Comparison of ENCODE assay signal across 10 cellular contexts in genomic region chr6:105492706-105493673, GRCh38.
DNase-seq lines count a peak whose midpoint lies in the region; ATAC-seq and TF ChIP-seq lines count a peak whose summit lies in the region.
"Had no signal": no experiment of that assay in that cellular context is flagged by ENCODE, and none has a peak within 500 bp of the region (broad histone marks: within the 10 kb centered on the region; RNA-seq: fewer than 3 reads in every experiment).

No MANE protein-coding gene starts in this region.

- no peaks in the 10 kb centered on the region for H3K9me3 ChIP-seq in hepatocyte (ENCODE audit: low read depth)
- H3K9me3 ChIP-seq in naive thymus-derived CD4-positive, alpha-beta T cell (ENCODE audit: control insufficient read depth in 2 of 3, low read length in 3 of 3), result no peaks in the 10 kb centered on the region
- H3K9me3 ChIP-seq in endodermal cell (ENCODE audit: control insufficient read depth, low read length), result no peaks in the 10 kb centered on the region
- no peaks in the 10 kb centered on the region for H3K9me3 ChIP-seq in tibial nerve
- H3K9me3 ChIP-seq: left lung had no signal

- peaks cover 0 to 28% (median 0%) of the 10 kb centered on the region in 7 donors for H3K4me1 Mint-ChIP-seq in naive thymus-derived CD4-positive, alpha-beta T cell
- peaks cover 18% of the 10 kb centered on the region for H3K4me1 Mint-ChIP-seq in endodermal cell

- H3K79me2 ChIP-seq in hepatocyte, result no peaks in the 10 kb centered on the region

- no peak overlapping the region for H3K9ac ChIP-seq in endodermal cell (ENCODE audit: extremely low read depth, low read length, poor library complexity, severe bottlenecking)

- H3K27ac ChIP-seq in hepatocyte (peak overlapping the region; percentile 93), endodermal cell (ENCODE audit: low read depth, low read length) (no peak overlapping the region), tibial nerve (peak overlapping the region in 1 of 4 donors; percentile 44)
- no peak overlapping the region for H3K27ac ChIP-seq in naive thymus-derived CD4-positive, alpha-beta T cell (ENCODE audit: low read depth, low read length)
- H3K27ac ChIP-seq: left lung had no signal

- CTCF ChIA-PET in naive thymus-derived CD4-positive, alpha-beta T cell (lab: Charles Lee), result interaction anchor here (0.5 kb wide), 1 partner anchor 10 kb away, joined by 6 read pairs; no protein-coding TSS in a partner anchor

- no peak overlapping the region for H3K4me3 ChIP-seq in hepatocyte
- H3K4me3 ChIP-seq in naive thymus-derived CD4-positive, alpha-beta T cell (ENCODE audit: low read length), result no peak overlapping the region
- no peak overlapping the region for H3K4me3 ChIP-seq in endodermal cell (ENCODE audit: low read length)
- H3K4me3 ChIP-seq in tibial nerve, result no peak overlapping the region
- H3K4me3 ChIP-seq: left lung had no signal

- H2AFZ ChIP-seq in hepatocyte, result no peak overlapping the region

- TF ChIP-seq CTCF in hepatocyte (IDR thresholded peaks at IDR 0.05; ENCODE audit: poor library complexity) (no peak), endodermal cell (conservative IDR thresholded peaks at IDR 0.05) (no peak), tibial nerve (IDR thresholded peaks at IDR 0.05) (no peak)

- no peaks in the 10 kb centered on the region for H3K9me3 Mint-ChIP-seq in naive thymus-derived CD4-positive, alpha-beta T cell
- H3K9me3 Mint-ChIP-seq in endodermal cell, result no peaks in the 10 kb centered on the region

- no peaks in the 10 kb centered on the region for H3K9me2 ChIP-seq in hepatocyte (replicated peaks; ENCODE audit: insufficient read depth)

- peak; percentile 68 for ATAC-seq in GM18520 (IDR thresholded peaks at IDR 0.05; ENCODE audit: unreplicated experiment)
- ATAC-seq in GM21576 (IDR thresholded peaks at IDR 0.05; ENCODE audit: unreplicated experiment), result peak; percentile 76
- ATAC-seq in HG03521 (IDR thresholded peaks at IDR 0.05; ENCODE audit: unreplicated experiment), result peak; percentile 63
- ATAC-seq in naive thymus-derived CD4-positive, alpha-beta T cell, result no peak
- ATAC-seq: left lung had no signal

- H3K27me3 ChIP-seq in hepatocyte (no peaks in the 10 kb centered on the region), endodermal cell (ENCODE audit: control insufficient read depth, insufficient read depth, low read length, poor library complexity, severe bottlenecking) (no peaks in the 10 kb centered on the region), tibial nerve (no peaks in the 10 kb centered on the region)
- no peaks in the 10 kb centered on the region for H3K27me3 ChIP-seq in naive thymus-derived CD4-positive, alpha-beta T cell (ENCODE audit: control insufficient read depth in 2 of 2, insufficient read depth in 2 of 2, low read length in 2 of 2)
- H3K27me3 ChIP-seq: left lung had no signal

- no peak for TF ChIP-seq EP300 in tibial nerve (IDR thresholded peaks at IDR 0.05)

- TF ChIP-seq POLR2A in tibial nerve (IDR thresholded peaks at IDR 0.05), result no peak

- peaks cover 0 to 13% (median 0%) of the 10 kb centered on the region in 5 donors for H3K36me3 Mint-ChIP-seq in naive thymus-derived CD4-positive, alpha-beta T cell
- no peaks in the 10 kb centered on the region for H3K36me3 Mint-ChIP-seq in endodermal cell (ENCODE audit: low read depth)

- H4K20me1 ChIP-seq in hepatocyte (ENCODE audit: insufficient read depth, poor library complexity, severe bottlenecking), result no peaks in the 10 kb centered on the region

- H3K27ac Mint-ChIP-seq in naive thymus-derived CD4-positive, alpha-beta T cell, result peak overlapping the region in 1 of 9 donors; percentile 35
- H3K27ac Mint-ChIP-seq in endodermal cell, result no peak overlapping the region

- H3K4me1 ChIP-seq in hepatocyte (ENCODE audit: insufficient read depth) (peaks cover 39% of the 10 kb centered on the region), endodermal cell (ENCODE audit: control insufficient read depth, insufficient read depth, low read length) (no peaks in the 10 kb centered on the region), tibial nerve (peaks cover 0 to 35% (median 9%) of the 10 kb centered on the region in 4 donors)
- H3K4me1 ChIP-seq in naive thymus-derived CD4-positive, alpha-beta T cell (ENCODE audit: control insufficient read depth in 2 of 2, insufficient read depth in 2 of 2, low read length in 2 of 2), result no peaks in the 10 kb centered on the region

- intact Hi-C loops in naive thymus-derived CD4-positive, alpha-beta T cell (cut with micrococcal nuclease), result no loop called here

- POLR2A ChIA-PET in naive thymus-derived CD4-positive, alpha-beta T cell (lab: Charles Lee), result no interaction called here

- no peak overlapping the region for H3K4me3 Mint-ChIP-seq in naive thymus-derived CD4-positive, alpha-beta T cell
- H3K4me3 Mint-ChIP-seq in endodermal cell, result no peak overlapping the region

- peak; percentile 42 for DNase-seq in hepatocyte (ENCODE audit: low spot score)
- no peak for DNase-seq in naive thymus-derived CD4-positive, alpha-beta T cell
- DNase-seq in superior temporal gyrus (ENCODE audit: extremely low spot score), result no peak
- no peak for DNase-seq in endodermal cell
- no peak for DNase-seq in tibial nerve (ENCODE audit: low spot score in 2 of 2)
- DNase-seq: left lung, NCI-H1048 had no signal

- no peaks in the 10 kb centered on the region for H3K36me3 ChIP-seq in hepatocyte (replicated peaks; ENCODE audit: insufficient read depth, low read depth)
- no peaks in the 10 kb centered on the region for H3K36me3 ChIP-seq in naive thymus-derived CD4-positive, alpha-beta T cell (ENCODE audit: control insufficient read depth in 2 of 3, insufficient read depth in 3 of 3, low read length in 3 of 3)
- no peaks in the 10 kb centered on the region for H3K36me3 ChIP-seq in endodermal cell (ENCODE audit: control insufficient read depth, insufficient read depth, low read length)
- H3K36me3 ChIP-seq in tibial nerve, result no peaks in the 10 kb centered on the region
- H3K36me3 ChIP-seq: left lung had no signal

- H3K27me3 Mint-ChIP-seq in naive thymus-derived CD4-positive, alpha-beta T cell, result peaks cover 0 to 2% (median 0%) of the 10 kb centered on the region in 5 donors
- no peaks in the 10 kb centered on the region for H3K27me3 Mint-ChIP-seq in endodermal cell (ENCODE audit: insufficient read depth)

- peak overlapping the region; percentile 5 for H3K4me2 ChIP-seq in hepatocyte
